In genomic region chr17:76264755-76265623, GRCh38 we compare ENCODE assay signal across 8 cellular contexts. TPM values are rescaled to one million over a fixed set of nuclear protein-coding genes. Genes with fewer than 3 reads are reported as not detected.
DNase-seq lines count a peak whose midpoint lies in the region; ATAC-seq and TF ChIP-seq lines count a peak whose summit lies in the region.

TSS of gene UBALD2 (plus strand) at chr17:76265348. CDS start at chr17:76265506, 158 bp downstream.

- H3K36me3 Mint-ChIP-seq in IgD-negative memory B cell, result no peaks in the 10 kb centered on the region

- peak; percentile 97 for DNase-seq in DMS 273 treated with DMSO at 0.1 percent for 48 hours (lab: John Stamatoyannopoulos, UW)
- peak; percentile 76 for DNase-seq in OCI-M2 (lab: John Stamatoyannopoulos, UW; ENCODE audit: unreplicated experiment)
- DNase-seq in activated T-cell treated with anti-CD3 and anti-CD28 coated beads for 4 hours, result peak; percentile 95
- DNase-seq in epithelial cell of esophagus (ENCODE audit: low read depth), result peak; percentile 100
- DNase-seq in stimulated activated CD8-positive, alpha-beta memory T cell treated with anti-CD3 and anti-CD28 coated beads, Interleukin-4, amount 100 ng/mL, for 1 hour (ENCODE audit: low read depth in 2 of 2, low spot score in 1 of 2), result peak; percentile 98

- no peaks in the 10 kb centered on the region for H3K27me3 ChIP-seq in mononuclear cell (ENCODE audit: insufficient read depth, low read length)

- H3K4me3 ChIP-seq in epithelial cell of esophagus (ENCODE audit: low read length) (peak within 1 kb of the TSS; percentile 65), mononuclear cell (ENCODE audit: low read length) (peak within 1 kb of the TSS; percentile 83)

- peak within 1 kb of the TSS; percentile 97 to 100 (median 99) for H3K27ac Mint-ChIP-seq in IgD-negative memory B cell

- peak; percentile 67 for ATAC-seq in GM21529 (IDR thresholded peaks at IDR 0.05; ENCODE audit: unreplicated experiment)

- no peaks in the 10 kb centered on the region for H3K27me3 Mint-ChIP-seq in IgD-negative memory B cell

- H3K4me1 Mint-ChIP-seq in IgD-negative memory B cell, result peaks cover 53 to 63% (median 59%) of the 10 kb centered on the region in 3 donors

- peak within 1 kb of the TSS; percentile 92 to 97 (median 94) for H3K4me3 Mint-ChIP-seq in IgD-negative memory B cell

- no peaks in the 10 kb centered on the region for H3K9me3 ChIP-seq in mononuclear cell (ENCODE audit: low read depth, low read length)

- H3K9me3 Mint-ChIP-seq in IgD-negative memory B cell, result no peaks in the 10 kb centered on the region

- no peak for TF ChIP-seq CTCF in epithelial cell of esophagus (IDR thresholded peaks at IDR 0.05; ENCODE audit: insufficient read depth, low read depth, low read length, missing control alignments)

- H3K4me1 ChIP-seq in mononuclear cell (ENCODE audit: insufficient read depth, low read length), result peaks cover 79% of the 10 kb centered on the region

RNA-seq across cellular contexts. Expression of gene UBALD2, which starts in this region (rescaled TPM):
- polyA plus RNA-seq in IgD-negative memory B cell, result 4.3 TPM
- 35.3 TPM for total RNA-seq in mononuclear cell

Comparison
In these comparisons a context has a peak if more than half of its experiments do, and no peak if none do; other contexts are left out.
1. Peak in every context shown above with its lines: DNase-seq, ATAC-seq and H3K4me3 ChIP-seq.